12 cellular contexts compared by ENCODE assay signal in the genomic region with DNA sequence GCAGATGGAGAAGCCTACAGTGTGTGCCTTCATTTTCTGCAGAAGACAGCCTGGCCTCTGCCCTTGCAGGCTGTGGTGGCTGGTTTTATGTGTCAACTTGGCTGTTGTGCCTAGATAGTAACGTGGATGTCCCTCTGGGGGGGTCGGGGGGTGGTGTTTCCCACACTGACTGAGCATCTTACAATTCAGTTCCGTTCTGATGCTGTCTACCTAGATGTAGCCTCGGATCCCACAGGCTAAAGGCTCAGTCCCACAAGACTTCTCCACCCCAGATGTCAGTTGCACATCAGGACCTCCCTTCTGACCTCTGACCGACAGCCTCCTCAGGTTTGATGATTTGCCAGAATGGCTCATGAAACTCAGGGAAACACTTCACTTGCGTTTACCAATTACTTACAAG. TPM values are rescaled to one million over a fixed set of nuclear protein-coding genes. Genes with fewer than 3 reads are reported as not detected.
DNase-seq lines count a peak whose midpoint lies in the region; ATAC-seq and TF ChIP-seq lines count a peak whose summit lies in the region.
"Had no signal": no experiment of that assay in that cellular context is flagged by ENCODE, and none has a peak within 500 bp of the region (broad histone marks: within the 10 kb centered on the region; RNA-seq: fewer than 3 reads in every experiment).

No MANE protein-coding gene starts in this region.

- no peaks in the 10 kb centered on the region for H3K27me3 Mint-ChIP-seq in Caco-2 (ENCODE audit: insufficient read depth, unreplicated experiment)
- H3K27me3 Mint-ChIP-seq: activated CD8-positive, alpha-beta memory T cell treated with anti-CD3 and anti-CD28 coated beads, Interleukin-2, amount 10 ng/mL, durations not matched to agents 7 days and 5 days; dendritic cell treated with granulocyte-macrophage colony-stimulating factor and Interleukin-4, amounts not matched to agents 40 ng/mL and 50 ng/mL, for 4 days had no signal

- H4K20me1 ChIP-seq in mammary epithelial cell (ENCODE audit: insufficient read depth, low read length) = peaks cover 32% of the 10 kb centered on the region

- H3K4me3 ChIP-seq in mammary epithelial cell (replicated peaks in 1 of 3; ENCODE audit: insufficient read depth in 1 of 3, low read depth in 2 of 3, low read length in 3 of 3) = peak overlapping the region; percentile 91 to 98 (median 97)
- no peak overlapping the region for H3K4me3 ChIP-seq in muscle layer of colon (ENCODE audit: low read depth in 1 of 2, low read length in 2 of 2)
- H3K4me3 ChIP-seq in transverse colon = peak overlapping the region in 1 of 4 donors; percentile 2
- no peak overlapping the region for H3K4me3 ChIP-seq in Caco-2 (ENCODE audit: low read depth, low read length)

- CTCF ChIA-PET in mammary epithelial cell (lab: Charles Lee; ENCODE audit: low non-redundant PET) = no interaction called here
- CTCF ChIA-PET in Caco-2 (lab: Charles Lee) = no interaction called here

- WGBS in mammary epithelial cell (ENCODE audit: low coverage, missing lambda C conversion rate) = 58% methylated on average over 5 of the region's 6 CpGs
- 59% methylated on average over 6 of the region's 6 CpGs; no CpG with 5 or more reads in 1 of the 2 donors for WGBS in transverse colon (ENCODE audit: low coverage in 1 of 2), 2 donors

- peak overlapping the region; percentile 84 for H3K4me2 ChIP-seq in mammary epithelial cell (ENCODE audit: insufficient read depth, low read depth, low read length)

- H3K4me3 Mint-ChIP-seq in Caco-2 (ENCODE audit: unreplicated experiment) = no peak overlapping the region
- H3K4me3 Mint-ChIP-seq: activated CD8-positive, alpha-beta memory T cell treated with anti-CD3 and anti-CD28 coated beads, Interleukin-2, amount 10 ng/mL, durations not matched to agents 7 days and 5 days; dendritic cell treated with granulocyte-macrophage colony-stimulating factor and Interleukin-4, amounts not matched to agents 40 ng/mL and 50 ng/mL, for 4 days had no signal

- H3K9me3 Mint-ChIP-seq in Caco-2 (ENCODE audit: unreplicated experiment) = no peaks in the 10 kb centered on the region
- H3K9me3 Mint-ChIP-seq: dendritic cell treated with granulocyte-macrophage colony-stimulating factor and Interleukin-4, amounts not matched to agents 40 ng/mL and 50 ng/mL, for 4 days had no signal

- in situ Hi-C loops in mammary epithelial cell (cut with MboI; ENCODE audit: low sequenced_read_pairs in 2 of 2) (loop anchor here (5.0 to 25.0 kb wide), 3 partner anchors 55 to 257 kb away; a partner anchor contains a TSS), transverse colon (cut with MboI; ENCODE audit: low pct_ligation_motif_present in 1 of 4, low pct_unique_long_range_greater_than_20kb in 1 of 4, low sequenced_read_pairs in 3 of 4) (no loop called here)

- H3K9ac ChIP-seq in mammary epithelial cell (ENCODE audit: insufficient read depth, low read length) (peak overlapping the region; percentile 45), muscle layer of colon (ENCODE audit: low read length) (peak overlapping the region; percentile 7)

- TF ChIP-seq CTCF in mammary epithelial cell (conservative IDR thresholded peaks at IDR 0.05 in 1 of 2, IDR thresholded peaks at IDR 0.05 in 1 of 2; ENCODE audit: extremely low read depth in 1 of 2, insufficient read depth in 1 of 2, low read depth in 1 of 2, low read length in 2 of 2) (no peak), transverse colon (IDR thresholded peaks at IDR 0.05) (no peak), Caco-2 (IDR thresholded peaks at IDR 0.05; ENCODE audit: insufficient read depth in 1 of 2, low read depth in 1 of 2, low read length in 1 of 2, severe bottlenecking in 1 of 2, unreplicated experiment in 1 of 2) (no peak)

- H3K9me3 ChIP-seq in mammary epithelial cell (replicated peaks; ENCODE audit: insufficient read depth, low read length) (no peaks in the 10 kb centered on the region), muscle layer of colon (ENCODE audit: low read length) (no peaks in the 10 kb centered on the region), transverse colon (no peaks in the 10 kb centered on the region), Caco-2 (no peaks in the 10 kb centered on the region)

- ATAC-seq in Right ventricle myocardium superior (ENCODE audit: poor library complexity) = no peak
- ATAC-seq: activated CD8-positive, alpha-beta memory T cell treated with anti-CD3 and anti-CD28 coated beads, Interleukin-2, amount 10 ng/mL, durations not matched to agents 7 days and 5 days had no signal

- intact Hi-C loops in cardiac septum (cut with DNase I) (no loop called here), Right ventricle myocardium superior (cut with DNase I) (loop anchor here (10.0 kb wide), 1 partner anchor 197 kb away; a partner anchor contains a TSS), mammary epithelial cell (cut with micrococcal nuclease) (no loop called here), transverse colon (cut with DNase I; ENCODE audit: low total_unique reads) (no loop called here), Caco-2 (cut with micrococcal nuclease; ENCODE audit: unreplicated experiment) (no loop called here)

- BruUV-seq in mammary epithelial cell (replicated peaks; lab: Mats Ljungman, UMichigan) (no TSS peak), Caco-2 (replicated peaks; lab: Mats Ljungman, UMichigan) (no TSS peak)

- peaks cover 22% of the 10 kb centered on the region for H3K36me3 Mint-ChIP-seq in Caco-2 (ENCODE audit: insufficient read depth, unreplicated experiment)
- H3K36me3 Mint-ChIP-seq: activated CD8-positive, alpha-beta memory T cell treated with anti-CD3 and anti-CD28 coated beads, Interleukin-2, amount 10 ng/mL, durations not matched to agents 7 days and 5 days had no signal

- H3K79me2 ChIP-seq in mammary epithelial cell (ENCODE audit: insufficient read depth, low read length) = peaks cover 98% of the 10 kb centered on the region

- H3K4me1 ChIP-seq in mammary epithelial cell (ENCODE audit: insufficient read depth, low read length) (peaks cover 46% of the 10 kb centered on the region), muscle layer of colon (ENCODE audit: insufficient read depth, low read length) (peaks cover 62% of the 10 kb centered on the region), transverse colon (peaks cover 49 to 84% (median 76%) of the 10 kb centered on the region in 4 donors), Caco-2 (peaks cover 20% of the 10 kb centered on the region)

- peaks cover 10% of the 10 kb centered on the region for H3K36me3 ChIP-seq in mammary epithelial cell (ENCODE audit: insufficient read depth, low read length)
- peaks cover 6% of the 10 kb centered on the region for H3K36me3 ChIP-seq in muscle layer of colon (ENCODE audit: insufficient read depth, low read length)
- H3K36me3 ChIP-seq in transverse colon = no peaks in the 10 kb centered on the region
- H3K36me3 ChIP-seq in Caco-2 (ENCODE audit: control insufficient read depth, insufficient read depth, low read length) = no peaks in the 10 kb centered on the region; the same call in 1 of the 2 replicates

- no peak overlapping the region for H3K27ac Mint-ChIP-seq in Caco-2 (ENCODE audit: unreplicated experiment)
- H3K27ac Mint-ChIP-seq: activated CD8-positive, alpha-beta memory T cell treated with anti-CD3 and anti-CD28 coated beads, Interleukin-2, amount 10 ng/mL, durations not matched to agents 7 days and 5 days; dendritic cell treated with granulocyte-macrophage colony-stimulating factor and Interleukin-4, amounts not matched to agents 40 ng/mL and 50 ng/mL, for 4 days had no signal

- no peak for TF ChIP-seq EP300 in transverse colon (IDR thresholded peaks at IDR 0.05; ENCODE audit: low read depth)

- TF ChIP-seq POLR2A in transverse colon (IDR thresholded peaks at IDR 0.05) = no peak

- H3K27ac ChIP-seq in mammary epithelial cell (ENCODE audit: insufficient read depth, low read depth, low read length) (no peak overlapping the region), muscle layer of colon (ENCODE audit: low read depth, low read length) (peak overlapping the region; percentile 13), transverse colon (peak overlapping the region; percentile 92 to 98 (median 98))

- POLR2A ChIA-PET in Caco-2 (lab: Charles Lee) = interaction anchor here (1.4 kb wide), 1 partner anchor 57 kb away, joined by 4 read pairs; a partner anchor contains a TSS

- dilution Hi-C loops in mammary epithelial cell (cut with HindIII; ENCODE audit: low sequenced_read_pairs) = loop anchor here (5.0 kb wide), 1 partner anchor 60 kb away; no protein-coding TSS in a partner anchor

- DNase-seq in cardiac septum (ENCODE audit: low spot score) = peak; percentile 70
- DNase-seq in Right ventricle myocardium superior = no peak
- DNase-seq in mammary epithelial cell = no peak
- peak; percentile 39 for DNase-seq in transverse colon
- DNase-seq in Caco-2 = no peak
- DNase-seq in NCI-H2029 (lab: John Stamatoyannopoulos, UW) = no peak
- DNase-seq in AML-193 (lab: John Stamatoyannopoulos, UW) = no peak
- DNase-seq: activated CD8-positive, alpha-beta memory T cell treated with anti-CD3 and anti-CD28 coated beads, Interleukin-2, amount 10 ng/mL, durations not matched to agents 7 days and 5 days; NCI-H1436; NCI-H526 had no signal

- H3K27me3 ChIP-seq in mammary epithelial cell (ENCODE audit: insufficient read depth, low read length) (no peaks in the 10 kb centered on the region), muscle layer of colon (ENCODE audit: control insufficient read depth in 1 of 2, insufficient read depth in 2 of 2, low read length in 2 of 2) (no peaks in the 10 kb centered on the region), transverse colon (no peaks in the 10 kb centered on the region), Caco-2 (replicated peaks; ENCODE audit: control insufficient read depth, insufficient read depth, low read length) (no peaks in the 10 kb centered on the region)

- H3K4me1 Mint-ChIP-seq in Caco-2 (ENCODE audit: low read depth, unreplicated experiment) = peaks cover 6% of the 10 kb centered on the region

- H2AFZ ChIP-seq in mammary epithelial cell (ENCODE audit: low read depth, low read length) = no peak overlapping the region

RNA-seq across cellular contexts. Expression of a gene that starts 4.3 kb away (rescaled TPM):
- total RNA-seq in cardiac septum (386 TPM), Right ventricle myocardium superior (170 TPM), mammary epithelial cell (1,000 to 10,000 TPM in 1 of 2 donors, 100 to 1,000 TPM in 1; 475 to 1,432 TPM), transverse colon (100 to 1,000 TPM; 195 to 554 (median 359) TPM), Caco-2 (2022) (67.9 and 78.9 TPM in 2 replicates)
- polyA plus RNA-seq in mammary epithelial cell = 284 TPM
- polyA minus RNA-seq in mammary epithelial cell = 595 TPM

RNA-seq across cellular contexts. Expression of a gene that starts 56.7 kb away (rescaled TPM):
- total RNA-seq in cardiac septum = 102 TPM
- total RNA-seq in Right ventricle myocardium superior = 118 TPM
- total RNA-seq in mammary epithelial cell = 100 to 1,000 TPM in 1 of 2 donors, 10 to 100 TPM in 1; 82.9 to 130 TPM
- 127 TPM for polyA plus RNA-seq in mammary epithelial cell
- polyA minus RNA-seq in mammary epithelial cell = 195 TPM
- 100 to 1,000 TPM; 163 to 261 (median 224) TPM for total RNA-seq in transverse colon
- 86.6 and 89.4 TPM in 2 replicates for total RNA-seq in Caco-2 (2022)

Comparison
In these comparisons a context has a peak if more than half of its experiments do, and no peak if none do; other contexts are left out.
1. DNase-seq: peak in cardiac septum (single experiment) and transverse colon (single experiment); none in Right ventricle myocardium superior (single experiment), mammary epithelial cell (single experiment), Caco-2 (0 of 2), NCI-H2029 (single experiment) and AML-193 (0 of 2).
2. H3K4me3 ChIP-seq: peak in mammary epithelial cell (3 of 3); none in muscle layer of colon (0 of 2) and Caco-2 (single experiment).
3. in situ Hi-C loops: an anchor here in mammary epithelial cell (5.0 to 25.0 kb wide); none called in transverse colon.